In the genomic region with DNA sequence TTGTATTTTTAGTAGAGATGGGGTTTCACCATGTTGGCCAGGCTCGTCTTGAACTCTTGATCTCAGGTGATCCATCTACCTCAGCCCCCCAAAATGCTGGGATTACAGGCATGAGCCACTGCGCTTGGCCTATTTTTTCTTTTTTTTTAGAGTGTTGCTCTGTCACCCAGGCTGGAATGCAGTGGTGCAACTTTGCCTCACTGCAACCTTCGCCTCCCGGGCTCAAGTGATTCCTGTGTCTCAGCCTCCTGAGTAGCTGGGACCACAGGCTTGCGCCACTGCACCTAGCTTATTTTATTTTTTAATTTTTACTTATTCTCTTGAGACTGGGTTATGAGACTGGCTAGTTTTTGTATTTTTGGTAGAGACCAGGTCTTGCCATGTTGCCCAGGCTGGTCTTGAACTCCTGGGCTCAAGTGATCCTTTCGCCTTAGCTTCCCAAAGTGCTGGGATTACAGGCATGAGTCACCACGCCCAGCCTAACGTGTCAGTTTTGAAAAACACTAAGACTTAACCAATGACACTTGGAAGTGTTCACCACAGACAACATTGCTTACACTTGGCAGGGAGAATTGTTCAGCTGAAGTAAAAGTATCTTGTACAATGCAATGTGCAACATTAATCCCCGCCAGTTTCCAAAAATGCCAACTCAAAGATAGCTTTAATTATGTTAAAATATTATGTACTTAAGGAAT, we compare ENCODE assay signal across 28 cellular contexts. TPM values are rescaled to one million over a fixed set of nuclear protein-coding genes. Genes with fewer than 3 reads are reported as not detected.
A peak's percentile ranks its signal among the peaks of the same experiment; 100 is the strongest.
DNase-seq lines count a peak whose midpoint lies in the region; ATAC-seq, FAIRE-seq and TF ChIP-seq lines count a peak whose summit lies in the region.
"Had no signal": no experiment of that assay in that cellular context is flagged by ENCODE, and none has a peak within 500 bp of the region (broad histone marks: within the 10 kb centered on the region; RNA-seq: fewer than 3 reads in every experiment).

No MANE protein-coding gene starts in this region.

- DNase-seq in GM12892 (ENCODE audit: insufficient read length) (no peak), astrocyte of the hippocampus (ENCODE audit: low read depth, low spot score) (peak; percentile 39), iris pigment epithelial cell (ENCODE audit: low read depth) (peak; percentile 70), upper lobe of right lung (peak; percentile 8), mucosa of gallbladder (ENCODE audit: low spot score) (no peak), progenitor cell of endocrine pancreas (ENCODE audit: low spot score, unreplicated experiment) (no peak)
- DNase-seq: activated CD4-positive, alpha-beta T cell treated with anti-CD3 and anti-CD28 coated beads for 48 hours; activated naive CD4-positive, alpha-beta T cell treated with anti-CD3 and anti-CD28 coated beads for 36 hours; activated T-cell treated with anti-CD3 and anti-CD28 coated beads, Interleukin-2, amount 50 U/mL, for 72 hours; AML-193; amygdala; dorsolateral prefrontal cortex; GOT3; naive thymus-derived CD4-positive, alpha-beta T cell; NCI-H1694; NCI-H2171 treated with DMSO at 0.1 percent for 48 hours; NCI-H69; right lobe of liver; substantia nigra; T-helper 17 cell; uterus had no signal

- TF ChIP-seq POLR2A in GM12892 (IDR thresholded peaks at IDR 0.05; ENCODE audit: low read depth, low read length), result no peak

- H3K9me3 ChIP-seq in upper lobe of right lung, result no peaks in the 10 kb centered on the region
- H3K9me3 ChIP-seq: right lobe of liver, uterus had no signal

- no peak overlapping the region for H3K27ac Mint-ChIP-seq in progenitor cell of endocrine pancreas
- H3K27ac Mint-ChIP-seq: activated naive CD4-positive, alpha-beta T cell treated with anti-CD3 and anti-CD28 coated beads for 36 hours; activated T-cell treated with anti-CD3 and anti-CD28 coated beads, Interleukin-2, amount 50 U/mL, for 72 hours; naive thymus-derived CD4-positive, alpha-beta T cell; T-helper 17 cell had no signal

- H3K27me3 Mint-ChIP-seq in progenitor cell of endocrine pancreas, result no peaks in the 10 kb centered on the region
- H3K27me3 Mint-ChIP-seq: central memory CD8-positive, alpha-beta T cell; naive thymus-derived CD4-positive, alpha-beta T cell; T-helper 17 cell had no signal

- intact Hi-C loops in upper lobe of right lung (cut with DNase I), result no loop called here

- H3K27me3 ChIP-seq in upper lobe of right lung, result no peaks in the 10 kb centered on the region
- H3K27me3 ChIP-seq: dorsolateral prefrontal cortex, right lobe of liver, uterus had no signal

- H3K4me3 ChIP-seq in upper lobe of right lung, result no peak overlapping the region
- H3K4me3 ChIP-seq: dorsolateral prefrontal cortex, K562, right lobe of liver, SK-N-MC, uterus had no signal

- no peak overlapping the region for H3K4me3 Mint-ChIP-seq in progenitor cell of endocrine pancreas (ENCODE audit: low read depth)
- H3K4me3 Mint-ChIP-seq: activated naive CD4-positive, alpha-beta T cell treated with anti-CD3 and anti-CD28 coated beads for 36 hours; activated T-cell treated with anti-CD3 and anti-CD28 coated beads, Interleukin-2, amount 50 U/mL, for 72 hours; central memory CD8-positive, alpha-beta T cell; naive thymus-derived CD4-positive, alpha-beta T cell; T-helper 17 cell had no signal

- H3K36me3 ChIP-seq in upper lobe of right lung, result no peaks in the 10 kb centered on the region
- H3K36me3 ChIP-seq: right lobe of liver, uterus had no signal

- no peaks in the 10 kb centered on the region for H3K9me3 Mint-ChIP-seq in progenitor cell of endocrine pancreas (ENCODE audit: low read depth)
- H3K9me3 Mint-ChIP-seq: activated naive CD4-positive, alpha-beta T cell treated with anti-CD3 and anti-CD28 coated beads for 36 hours; activated T-cell treated with anti-CD3 and anti-CD28 coated beads, Interleukin-2, amount 50 U/mL, for 72 hours; central memory CD8-positive, alpha-beta T cell; naive thymus-derived CD4-positive, alpha-beta T cell had no signal

- H3K4me1 Mint-ChIP-seq in progenitor cell of endocrine pancreas (ENCODE audit: low read depth), result no peaks in the 10 kb centered on the region
- H3K4me1 Mint-ChIP-seq: central memory CD8-positive, alpha-beta T cell; naive thymus-derived CD4-positive, alpha-beta T cell; T-helper 17 cell had no signal

- peak; percentile 38 for FAIRE-seq in GM12892 (lab: Jason Lieb, UNC)
- FAIRE-seq: GM12891, K562 had no signal

- no peak overlapping the region for H3K27ac ChIP-seq in upper lobe of right lung
- H3K27ac ChIP-seq: dorsolateral prefrontal cortex, epithelial cell of prostate, right lobe of liver, RWPE1, SK-N-MC, uterus had no signal

- TF ChIP-seq CTCF in upper lobe of right lung (IDR thresholded peaks at IDR 0.05) (no peak), progenitor cell of endocrine pancreas (IDR thresholded peaks at IDR 0.05; ENCODE audit: unreplicated experiment) (no peak)

- no peaks in the 10 kb centered on the region for H3K4me1 ChIP-seq in upper lobe of right lung
- H3K4me1 ChIP-seq: right lobe of liver, uterus had no signal

- ATAC-seq in upper lobe of right lung (no peak), HG03378 (IDR thresholded peaks at IDR 0.05; ENCODE audit: unreplicated experiment) (no peak)
- ATAC-seq: activated T-cell treated with anti-CD3 and anti-CD28 coated beads, Interleukin-2, amount 50 U/mL, for 72 hours; K562; naive thymus-derived CD4-positive, alpha-beta T cell; right lobe of liver; T-helper 17 cell had no signal

- H3K36me3 Mint-ChIP-seq in progenitor cell of endocrine pancreas (ENCODE audit: insufficient read depth), result peaks cover 8% of the 10 kb centered on the region

RNA-seq across cellular contexts. Expression of a gene that starts 26.9 kb away (rescaled TPM):
- 10.5 TPM for polyA plus RNA-seq in GM12892 (2012; ENCODE audit: missing spikeins)
- total RNA-seq in upper lobe of right lung, result 1.1 TPM
- 0.92 TPM for total RNA-seq in mucosa of gallbladder
- 13.4 and 14.0 TPM in 2 replicates for total RNA-seq in progenitor cell of endocrine pancreas

RNA-seq across cellular contexts. Expression of a gene that starts 34.2 kb away (rescaled TPM):
- polyA plus RNA-seq in GM12892 (2012; ENCODE audit: missing spikeins), result 21.1 TPM
- total RNA-seq in upper lobe of right lung (20.1 TPM), mucosa of gallbladder (11.6 TPM), progenitor cell of endocrine pancreas (11.3 and 13.5 TPM in 2 replicates)

RNA-seq across cellular contexts. Expression of a gene that starts 47.3 kb away (rescaled TPM):
- polyA plus RNA-seq in GM12892 (2012; ENCODE audit: missing spikeins), result 21.5 TPM
- total RNA-seq in upper lobe of right lung, result 14.7 TPM
- 12.0 TPM for total RNA-seq in mucosa of gallbladder
- total RNA-seq in progenitor cell of endocrine pancreas, result 17.3 and 17.7 TPM in 2 replicates

Comparison
In these comparisons a context has a peak if more than half of its experiments do, and no peak if none do; other contexts are left out.
1. DNase-seq: peak in astrocyte of the hippocampus (single experiment), iris pigment epithelial cell (single experiment) and upper lobe of right lung (single experiment); none in GM12892 (single experiment), mucosa of gallbladder (single experiment) and progenitor cell of endocrine pancreas (single experiment).